In the genomic region with DNA sequence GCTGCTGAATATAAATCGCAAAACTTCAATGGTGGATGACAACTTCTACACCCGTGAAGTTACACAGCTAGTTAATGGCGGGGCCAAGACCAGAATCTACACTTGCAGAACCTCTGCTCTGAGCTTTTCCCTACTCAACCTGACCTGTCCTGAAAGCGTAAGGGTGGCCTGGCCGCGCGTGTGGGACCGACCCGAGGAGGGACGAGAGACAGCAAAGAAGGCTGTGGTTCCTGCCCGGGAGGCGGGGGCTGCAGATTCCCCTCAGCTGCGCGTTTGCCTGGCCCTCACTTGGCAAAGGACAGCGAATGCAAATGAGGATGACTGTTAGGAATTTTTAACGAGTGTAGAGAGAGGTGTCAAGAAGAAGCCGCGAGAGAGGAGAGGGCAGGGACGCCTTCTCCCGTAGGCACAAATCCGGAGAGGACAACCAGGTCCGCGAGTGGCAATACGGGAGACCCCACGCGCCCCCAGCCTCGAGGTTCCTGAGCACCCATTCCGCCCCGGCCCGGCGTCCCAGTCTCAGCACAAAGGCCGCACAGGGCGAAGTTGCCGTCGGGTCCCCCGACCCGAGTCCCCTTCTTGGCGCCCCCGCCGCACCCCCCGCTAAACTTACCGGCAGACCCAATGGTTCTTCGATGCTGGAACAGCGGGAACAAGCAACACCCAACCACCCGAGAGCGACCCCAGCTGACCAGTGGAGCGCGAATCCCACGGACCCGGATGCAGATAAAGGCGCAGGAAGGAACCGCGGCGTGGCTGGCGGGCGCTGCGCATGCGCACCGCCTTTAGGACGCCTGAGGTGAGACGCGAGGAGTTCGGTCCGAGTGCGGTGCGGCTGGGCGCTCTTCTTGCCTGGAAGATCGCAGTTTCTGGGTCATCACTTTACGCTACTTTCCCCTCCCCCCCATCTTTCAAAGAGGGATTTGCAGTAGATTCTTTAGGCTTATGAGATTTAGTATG, we compare ENCODE assay signal across 8 cellular contexts. TPM values are rescaled to one million over a fixed set of nuclear protein-coding genes. Genes with fewer than 3 reads are reported as not detected.
DNase-seq lines count a peak whose midpoint lies in the region; ATAC-seq, FAIRE-seq and TF ChIP-seq lines count a peak whose summit lies in the region.

TSS of gene GNPDA2 (minus strand) at position 696 of the 960 bp plus-strand sequence. CDS start 4,349 bp downstream, outside the sequence.

- H3K4me1 ChIP-seq in KMS-11 (ENCODE audit: low read depth, poor library complexity, severe bottlenecking) = peaks cover 9% of the 10 kb centered on the region

- no peaks in the 10 kb centered on the region for H3K27me3 ChIP-seq in KMS-11 (ENCODE audit: insufficient read depth, low read depth)

- peak within 1 kb of the TSS; percentile 70 for H3K4me2 ChIP-seq in KMS-11

- FAIRE-seq in RCC 7860 (lab: Jason Lieb, UNC) = no peak

- peak; percentile 29 for DNase-seq in DMS79 (lab: John Stamatoyannopoulos, UW)
- peak; percentile 80 for DNase-seq in RCC 7860 (ENCODE audit: low spot score)
- DNase-seq in activated T-helper 1 cell treated with anti-CD3 and anti-CD28 coated beads, Interleukin-2, amount 50 U/mL, for 16 hours (ENCODE audit: low read depth in 1 of 2, low spot score in 1 of 2) = peak; percentile 62 to 71
- DNase-seq in fibroblast of mammary gland (ENCODE audit: low read depth) = peak; percentile 88
- DNase-seq in naive thymus-derived CD8-positive, alpha-beta T cell = peak; percentile 67 to 92 (median 77)
- peak; percentile 68 to 83 (median 74) for DNase-seq in stimulated activated naive CD4-positive, alpha-beta T cell (lab: John Stamatoyannopoulos, UW)

- no peaks in the 10 kb centered on the region for H3K36me3 ChIP-seq in KMS-11 (ENCODE audit: insufficient read depth)

- H3K27ac ChIP-seq in KMS-11 = peak within 1 kb of the TSS; percentile 58

- H3K4me3 ChIP-seq in KMS-11 (IDR thresholded peaks at IDR 0.05; ENCODE audit: insufficient read depth, low read depth, low read length) (no peak within 1 kb of the TSS), fibroblast of mammary gland (ENCODE audit: control insufficient read depth, low read depth, low read length) (peak within 1 kb of the TSS; percentile 86)

- H3K79me2 ChIP-seq in KMS-11 (ENCODE audit: insufficient read depth, low read depth) = peaks cover 26% of the 10 kb centered on the region; the same call in 1 of the 2 replicates

- H3K36me3 Mint-ChIP-seq in naive thymus-derived CD8-positive, alpha-beta T cell = no peaks in the 10 kb centered on the region

- peak; percentile 97 for ATAC-seq in GM21737 (IDR thresholded peaks at IDR 0.05; ENCODE audit: unreplicated experiment)
- peak; percentile 84 to 90 for ATAC-seq in naive thymus-derived CD8-positive, alpha-beta T cell

- no peaks in the 10 kb centered on the region for H3K9me3 Mint-ChIP-seq in naive thymus-derived CD8-positive, alpha-beta T cell

- no peaks in the 10 kb centered on the region for H4K20me1 ChIP-seq in KMS-11 (ENCODE audit: insufficient read depth)

- H3K9ac ChIP-seq in KMS-11 = peak within 1 kb of the TSS; percentile 80; the same call in 1 of the 2 replicates

- peaks cover 21 to 51% (median 43%) of the 10 kb centered on the region in 4 donors for H3K4me1 Mint-ChIP-seq in naive thymus-derived CD8-positive, alpha-beta T cell

- peak within 1 kb of the TSS; percentile 81 to 97 (median 95) for H3K4me3 Mint-ChIP-seq in naive thymus-derived CD8-positive, alpha-beta T cell

- POLR2A ChIA-PET in naive thymus-derived CD8-positive, alpha-beta T cell (lab: Charles Lee) = interaction anchor here (1.0 to 4.2 kb wide), 2 partner anchors 13 to 48 kb away, joined by 3 to 46 read pairs; partner anchors contain the start of gene GUF1

- peaks cover 0 to 5% (median 0%) of the 10 kb centered on the region in 5 donors for H3K27me3 Mint-ChIP-seq in naive thymus-derived CD8-positive, alpha-beta T cell

- TF ChIP-seq CTCF in KMS-11 (conservative IDR thresholded peaks at IDR 0.05; ENCODE audit: low read depth, low read length) = no peak
- TF ChIP-seq CTCF in fibroblast of mammary gland (conservative IDR thresholded peaks at IDR 0.05; ENCODE audit: control insufficient read depth, insufficient read depth, low read depth, low read length) = no peak

- peak within 1 kb of the TSS; percentile 77 to 96 (median 92) for H3K27ac Mint-ChIP-seq in naive thymus-derived CD8-positive, alpha-beta T cell

- peak within 1 kb of the TSS; percentile 78 for H2AFZ ChIP-seq in KMS-11 (ENCODE audit: low read depth)

RNA-seq across cellular contexts. Expression of gene GNPDA2, which starts in this region (rescaled TPM):
- total RNA-seq in naive thymus-derived CD8-positive, alpha-beta T cell = 10 to 100 TPM; 13.6 to 14.1 TPM
- 10 to 100 TPM; 15.3 to 20.2 (median 17.5) TPM for polyA plus RNA-seq in naive thymus-derived CD8-positive, alpha-beta T cell

Comparison
In these comparisons a context has a peak if more than half of its experiments do, and no peak if none do; other contexts are left out.
1. DNase-seq: peak in every context shown above with its lines; median percentile 88 in fibroblast of mammary gland; 80 in RCC 7860; 77 in naive thymus-derived CD8-positive, alpha-beta T cell; 74 in stimulated activated naive CD4-positive, alpha-beta T cell; 66 in activated T-helper 1 cell treated with anti-CD3 and anti-CD28 coated beads, Interleukin-2, amount 50 U/mL, for 16 hours; 29 in DMS79.